8 cellular contexts compared by ENCODE assay signal in the genomic region with DNA sequence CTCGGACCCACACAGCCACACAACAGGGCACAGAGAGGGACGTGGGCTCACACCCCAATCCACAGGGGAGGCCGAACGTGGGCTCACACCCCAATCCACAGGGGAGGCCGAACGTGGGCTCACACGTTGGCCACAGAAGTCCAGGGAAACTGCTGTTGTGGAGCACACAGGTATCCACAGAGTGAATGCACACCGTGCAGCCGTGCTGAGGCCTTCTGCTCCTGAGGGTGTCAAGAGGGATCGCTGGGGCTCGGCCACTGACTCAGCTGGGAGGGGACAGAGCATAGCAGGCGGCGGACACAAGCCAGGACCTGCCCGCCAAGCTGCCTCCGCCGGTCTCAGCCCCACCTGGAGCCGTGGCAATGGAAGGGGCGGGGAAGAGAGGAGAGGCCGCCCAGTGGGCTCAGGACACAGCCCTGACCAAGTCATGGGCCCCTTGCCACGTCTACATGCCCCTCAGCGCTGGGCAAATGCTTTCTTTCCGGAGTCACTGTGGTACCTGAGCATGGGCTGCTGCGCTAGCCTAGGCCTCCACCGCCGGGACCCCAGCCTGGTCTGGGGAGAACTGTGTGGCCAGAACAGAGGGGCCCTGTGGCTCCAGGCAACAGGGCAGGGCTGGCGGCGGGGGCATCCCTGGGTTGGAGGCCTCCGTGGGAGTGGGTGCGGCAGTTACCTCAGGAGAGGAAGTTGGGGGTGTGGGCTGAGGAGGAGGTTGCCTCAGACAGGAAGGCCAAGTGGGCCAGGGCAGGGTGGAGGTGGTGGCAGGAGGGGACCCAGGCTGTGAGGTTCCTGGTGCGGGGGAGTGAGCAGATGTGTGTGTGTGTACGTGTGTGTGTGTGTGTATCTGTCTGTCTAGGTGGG. TPM values are rescaled to one million over a fixed set of nuclear protein-coding genes. Genes with fewer than 3 reads are reported as not detected.
A peak's percentile ranks its signal among the peaks of the same experiment; 100 is the strongest.
DNase-seq lines count a peak whose midpoint lies in the region; ATAC-seq and TF ChIP-seq lines count a peak whose summit lies in the region.

No MANE protein-coding gene starts in this region.

- no peaks in the 10 kb centered on the region for H3K9me3 Mint-ChIP-seq in activated naive CD8-positive, alpha-beta T cell treated with anti-CD3 and anti-CD28 coated beads for 36 hours

- ATAC-seq in lower lobe of right lung, result peak; percentile 81 to 83
- peak; percentile 49 to 72 for ATAC-seq in upper lobe of left lung (ENCODE audit: low FRiP score in 2 of 2)

- peak overlapping the region; percentile 85 for H3K4me3 ChIP-seq in Jurkat, Clone E6-1 (ENCODE audit: low read length)
- peak overlapping the region; percentile 61 for H3K4me3 ChIP-seq in lower lobe of right lung
- H3K4me3 ChIP-seq in upper lobe of left lung, result peak overlapping the region; percentile 35 to 57 (median 47)
- no peak overlapping the region for H3K4me3 ChIP-seq in brain microvascular endothelial cell (ENCODE audit: low read depth, low read length)

- H3K27ac ChIP-seq in lower lobe of right lung (peak overlapping the region; percentile 78), upper lobe of left lung (peak overlapping the region; percentile 68 to 91 (median 89)), brain microvascular endothelial cell (no peak overlapping the region)

- no peaks in the 10 kb centered on the region for H3K27me3 Mint-ChIP-seq in activated naive CD8-positive, alpha-beta T cell treated with anti-CD3 and anti-CD28 coated beads for 36 hours

- no peak for TF ChIP-seq EP300 in upper lobe of left lung (IDR thresholded peaks at IDR 0.05)

- WGBS in upper lobe of left lung, 2 donors, result 38 to 41% methylated on average over 18 to 23 of the region's 31 CpGs

- peak in 2 of 4 donors; percentile 3 to 42 for TF ChIP-seq POLR2A in upper lobe of left lung (IDR thresholded peaks at IDR 0.05)

- intact Hi-C loops in lower lobe of right lung (cut with DNase I), result no loop called here

- peaks cover 10% of the 10 kb centered on the region for H3K36me3 ChIP-seq in lower lobe of right lung
- peaks cover 0 to 3% (median 0%) of the 10 kb centered on the region in 4 donors for H3K36me3 ChIP-seq in upper lobe of left lung
- no peaks in the 10 kb centered on the region for H3K36me3 ChIP-seq in brain microvascular endothelial cell (replicated peaks)

- H3K4me1 Mint-ChIP-seq in activated naive CD8-positive, alpha-beta T cell treated with anti-CD3 and anti-CD28 coated beads for 36 hours, result peaks cover 36% of the 10 kb centered on the region

- peak overlapping the region; percentile 78 for H3K4me3 Mint-ChIP-seq in activated naive CD8-positive, alpha-beta T cell treated with anti-CD3 and anti-CD28 coated beads for 36 hours

- H3K27ac Mint-ChIP-seq in activated naive CD8-positive, alpha-beta T cell treated with anti-CD3 and anti-CD28 coated beads for 36 hours, result peak overlapping the region; percentile 71

- H3K4me1 ChIP-seq in lower lobe of right lung (peaks cover 37% of the 10 kb centered on the region), upper lobe of left lung (peaks cover 5 to 33% (median 24%) of the 10 kb centered on the region in 4 donors)

- no peak for TF ChIP-seq CTCF in lower lobe of right lung (IDR thresholded peaks at IDR 0.05)
- TF ChIP-seq CTCF in upper lobe of left lung (IDR thresholded peaks at IDR 0.05), result no peak
- no peak for TF ChIP-seq CTCF in brain microvascular endothelial cell (IDR thresholded peaks at IDR 0.05; ENCODE audit: low read depth, low read length, missing control alignments)

- DNase-seq in DMS79 treated with DMSO at 0.1 percent for 48 hours (lab: John Stamatoyannopoulos, UW), result peak; percentile 90
- DNase-seq in Jurkat, Clone E6-1 (ENCODE audit: low read depth, low spot score), result peak; percentile 80
- DNase-seq in T follicular helper cell (ENCODE audit: low read depth), result peak; percentile 53
- peak; percentile 68 for DNase-seq in activated naive CD8-positive, alpha-beta T cell treated with anti-CD3 and anti-CD28 coated beads for 36 hours
- peak; percentile 82 for DNase-seq in lower lobe of right lung
- peak; percentile 83 to 87 for DNase-seq in upper lobe of left lung
- no peak for DNase-seq in NCI-H1930 (lab: John Stamatoyannopoulos, UW)
- no peak for DNase-seq in brain microvascular endothelial cell

- peaks cover 6% of the 10 kb centered on the region for H3K36me3 Mint-ChIP-seq in activated naive CD8-positive, alpha-beta T cell treated with anti-CD3 and anti-CD28 coated beads for 36 hours

- no peaks in the 10 kb centered on the region for H3K9me3 ChIP-seq in lower lobe of right lung
- H3K9me3 ChIP-seq in upper lobe of left lung, result no peaks in the 10 kb centered on the region

- in situ Hi-C loops in brain microvascular endothelial cell (cut with HindIII; ENCODE audit: low pct_ligation_motif_present, low sequenced_read_pairs), result no loop called here

- H3K27me3 ChIP-seq in lower lobe of right lung (ENCODE audit: low read depth), result no peaks in the 10 kb centered on the region
- H3K27me3 ChIP-seq in upper lobe of left lung, result no peaks in the 10 kb centered on the region
- H3K27me3 ChIP-seq in brain microvascular endothelial cell (replicated peaks), result no peaks in the 10 kb centered on the region

RNA-seq across cellular contexts. Expression of a gene that starts 1.2 kb away (rescaled TPM):
- 52.8 TPM for polyA plus RNA-seq in Jurkat, Clone E6-1 (2012; ENCODE audit: insufficient read depth, insufficient read length)
- total RNA-seq in activated naive CD8-positive, alpha-beta T cell treated with anti-CD3 and anti-CD28 coated beads for 36 hours, result 10 to 100 TPM; 39.6 to 45.5 TPM
- total RNA-seq in lower lobe of right lung, result 29.3 TPM
- 10 to 100 TPM; 28.7 to 74.4 (median 44.1) TPM for total RNA-seq in upper lobe of left lung

RNA-seq across cellular contexts. Expression of a gene that starts 21.0 kb away (rescaled TPM):
- polyA plus RNA-seq in Jurkat, Clone E6-1 (2012; ENCODE audit: insufficient read depth, insufficient read length), result 30.5 TPM
- 10 to 100 TPM; 38.3 to 41.0 TPM for total RNA-seq in activated naive CD8-positive, alpha-beta T cell treated with anti-CD3 and anti-CD28 coated beads for 36 hours
- total RNA-seq in lower lobe of right lung (30.2 TPM), upper lobe of left lung (10 to 100 TPM; 11.5 to 43.9 (median 30.1) TPM)

RNA-seq across cellular contexts. Expression of a gene that starts 23.8 kb away (rescaled TPM):
- polyA plus RNA-seq in Jurkat, Clone E6-1 (2012; ENCODE audit: insufficient read depth, insufficient read length), result 8.3 TPM
- 1 to 10 TPM; 3.0 to 4.5 TPM for total RNA-seq in activated naive CD8-positive, alpha-beta T cell treated with anti-CD3 and anti-CD28 coated beads for 36 hours
- 117 TPM for total RNA-seq in lower lobe of right lung
- 100 to 1,000 TPM in 4 of 6 donors, 10 to 100 TPM in 2; 36.6 to 302 (median 118) TPM for total RNA-seq in upper lobe of left lung

RNA-seq across cellular contexts. Expression of a gene that starts 31.6 kb away (rescaled TPM):
- not detected for polyA plus RNA-seq in Jurkat, Clone E6-1 (2012; ENCODE audit: insufficient read depth, insufficient read length)
- not detected for total RNA-seq in activated naive CD8-positive, alpha-beta T cell treated with anti-CD3 and anti-CD28 coated beads for 36 hours
- total RNA-seq in lower lobe of right lung (1,125 TPM), upper lobe of left lung (1,000 to 10,000 TPM in 1 of 6 donors, 100 to 1,000 TPM in 5; 145 to 1,319 (median 555) TPM)

RNA-seq across cellular contexts. Expression of a gene that starts 40.1 kb away (rescaled TPM):
- not detected for polyA plus RNA-seq in Jurkat, Clone E6-1 (2012; ENCODE audit: insufficient read depth, insufficient read length)
- total RNA-seq in activated naive CD8-positive, alpha-beta T cell treated with anti-CD3 and anti-CD28 coated beads for 36 hours, result not detected
- total RNA-seq in lower lobe of right lung (6.8 TPM), upper lobe of left lung (10 to 100 TPM in 1 of 6 donors, 1 to 10 TPM in 5; 2.3 to 12.3 (median 5.5) TPM)

Comparison
In these comparisons a context has a peak if more than half of its experiments do, and no peak if none do; other contexts are left out.
1. DNase-seq: peak in DMS79 treated with DMSO at 0.1 percent for 48 hours (single experiment), Jurkat, Clone E6-1 (single experiment), T follicular helper cell (single experiment), activated naive CD8-positive, alpha-beta T cell treated with anti-CD3 and anti-CD28 coated beads for 36 hours (single experiment), lower lobe of right lung (single experiment) and upper lobe of left lung (2 of 2); none in NCI-H1930 (0 of 2) and brain microvascular endothelial cell (single experiment).
2. RNA of a gene that starts 23.8 kb away (total RNA-seq): 36.6 to 302 TPM in upper lobe of left lung and 117 TPM in lower lobe of right lung (single experiment); 3.0 to 4.5 TPM in activated naive CD8-positive, alpha-beta T cell treated with anti-CD3 and anti-CD28 coated beads for 36 hours; every median in the first group is over 4 times any median in the second.